Comparison of ENCODE assay signal across 7 cellular contexts in genomic region chr19:46616631-46617322, GRCh38. TPM values are rescaled to one million over a fixed set of nuclear protein-coding genes. Genes with fewer than 3 reads are reported as not detected.
DNase-seq lines count a peak whose midpoint lies in the region; ATAC-seq and TF ChIP-seq lines count a peak whose summit lies in the region.
"Had no signal": no experiment of that assay in that cellular context is flagged by ENCODE, and none has a peak within 500 bp of the region (broad histone marks: within the 10 kb centered on the region; RNA-seq: fewer than 3 reads in every experiment).

No MANE protein-coding gene starts in this region.

- H3K4me3 Mint-ChIP-seq in T-helper 1 cell treated with Interleukin-12 subunit alpha and Interleukin-12 subunit beta and Interleukin-4 antibody, amounts not matched to agents 30 μg/mL and 1 μg/mL, for 36 hours: peak overlapping the region; percentile 74

- peaks cover 25% of the 10 kb centered on the region for H3K36me3 Mint-ChIP-seq in T-helper 1 cell treated with Interleukin-12 subunit alpha and Interleukin-12 subunit beta and Interleukin-4 antibody, amounts not matched to agents 30 μg/mL and 1 μg/mL, for 36 hours (ENCODE audit: low read depth)

- no peaks in the 10 kb centered on the region for H3K36me3 ChIP-seq in thoracic aorta

- TF ChIP-seq CTCF in HFF-Myc (IDR thresholded peaks at IDR 0.05; ENCODE audit: low read depth, low read length, missing control alignments) (peak; percentile 55), thoracic aorta (IDR thresholded peaks at IDR 0.05) (peak; percentile 24)

- H3K4me1 Mint-ChIP-seq in T-helper 1 cell treated with Interleukin-12 subunit alpha and Interleukin-12 subunit beta and Interleukin-4 antibody, amounts not matched to agents 30 μg/mL and 1 μg/mL, for 36 hours (ENCODE audit: low read depth): peaks cover 61% of the 10 kb centered on the region

- no peak for ATAC-seq in thoracic aorta (ENCODE audit: insufficient number of reproducible peaks, low FRiP score, low read depth)
- no peak for ATAC-seq in HG03457 (IDR thresholded peaks at IDR 0.05; ENCODE audit: unreplicated experiment)

- H3K4me1 ChIP-seq in thoracic aorta (ENCODE audit: control insufficient read depth in 1 of 2, low read depth in 2 of 2): peaks cover 33 to 66% of the 10 kb centered on the region in 2 donors

- H3K9me3 Mint-ChIP-seq in T-helper 1 cell treated with Interleukin-12 subunit alpha and Interleukin-12 subunit beta and Interleukin-4 antibody, amounts not matched to agents 30 μg/mL and 1 μg/mL, for 36 hours: no peaks in the 10 kb centered on the region

- no peaks in the 10 kb centered on the region for H3K27me3 ChIP-seq in thoracic aorta (replicated peaks; ENCODE audit: insufficient read depth)

- H3K27ac ChIP-seq in thoracic aorta: peak overlapping the region; percentile 15 to 16

- in situ Hi-C loops in ACHN (cut with HindIII; ENCODE audit: low pct_ligation_motif_present, low pct_unique_long_range_greater_than_20kb, low sequenced_read_pairs): no loop called here

- peak; percentile 45 for DNase-seq in ACHN
- peak; percentile 48 for DNase-seq in HFF-Myc (ENCODE audit: extremely low read depth, low read depth)
- peak; percentile 33 for DNase-seq in germinal center (ENCODE audit: low spot score)
- no peak for DNase-seq in thoracic aorta (ENCODE audit: low spot score)

- no peak overlapping the region for H3K4me3 ChIP-seq in HFF-Myc (replicated peaks; ENCODE audit: low read depth, low read length)
- no peak overlapping the region for H3K4me3 ChIP-seq in thoracic aorta

- H3K9me3 ChIP-seq in thoracic aorta: no peaks in the 10 kb centered on the region

- peak overlapping the region; percentile 92 for H3K27ac Mint-ChIP-seq in T-helper 1 cell treated with Interleukin-12 subunit alpha and Interleukin-12 subunit beta and Interleukin-4 antibody, amounts not matched to agents 30 μg/mL and 1 μg/mL, for 36 hours

- no peaks in the 10 kb centered on the region for H3K27me3 Mint-ChIP-seq in T-helper 1 cell treated with Interleukin-12 subunit alpha and Interleukin-12 subunit beta and Interleukin-4 antibody, amounts not matched to agents 30 μg/mL and 1 μg/mL, for 36 hours (ENCODE audit: low read depth)

RNA-seq across cellular contexts. Expression of gene PTGIR, which starts 8.1 kb away (rescaled TPM):
- 100 to 1,000 TPM; 106 to 207 TPM for total RNA-seq in thoracic aorta

RNA-seq across cellular contexts. Expression of gene CALM3, which starts 15.6 kb away (rescaled TPM):
- 100 to 1,000 TPM; 181 to 202 TPM for total RNA-seq in thoracic aorta

RNA-seq across cellular contexts. Expression of gene GNG8, which starts 19.2 kb away (rescaled TPM):
- not detected for total RNA-seq in thoracic aorta
- total RNA-seq: pulmonary artery endothelial cell had no signal

RNA-seq across cellular contexts. Expression of gene DACT3, which starts 44.2 kb away (rescaled TPM):
- total RNA-seq in thoracic aorta: 100 to 1,000 TPM; 118 to 138 TPM
